8 cellular contexts compared by ENCODE assay signal in the genomic region with DNA sequence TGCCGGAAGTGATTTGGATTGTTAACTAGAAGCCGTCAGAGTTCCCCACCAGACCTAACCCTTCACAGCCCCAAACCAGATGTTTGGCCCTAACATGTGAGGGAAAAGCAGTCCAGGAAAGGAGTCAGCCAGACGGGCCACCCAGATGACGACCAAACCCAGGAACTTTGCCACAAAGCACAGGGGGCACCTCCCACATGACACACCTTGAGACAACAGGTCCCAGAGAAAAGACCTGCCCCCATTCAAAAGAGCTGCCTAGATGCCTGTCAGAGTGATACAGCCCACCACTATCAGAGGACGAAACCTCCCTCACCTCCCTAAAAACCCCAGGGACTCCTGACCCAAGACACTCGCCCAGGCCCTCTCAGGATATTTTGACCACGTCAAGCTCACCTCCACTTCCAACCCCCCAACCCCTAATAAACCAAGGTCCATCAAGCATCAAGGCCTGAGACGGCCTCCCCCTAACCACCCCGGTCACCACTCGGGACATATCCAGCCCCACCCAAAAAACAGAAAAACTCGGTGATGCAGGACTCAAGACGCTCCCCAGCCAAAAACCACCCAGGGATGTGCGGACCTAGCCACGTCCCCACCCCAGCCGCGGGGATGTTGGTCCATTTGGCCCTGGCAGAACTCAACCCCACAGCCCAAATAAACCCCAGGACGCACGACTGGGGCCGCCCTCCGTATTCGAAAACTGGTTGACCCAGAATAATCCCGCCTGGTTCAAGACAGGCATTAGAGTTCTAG.
DNase-seq lines count a peak whose midpoint lies in the region; ATAC-seq lines count a peak whose summit lies in the region.

No MANE protein-coding gene starts in this region.

- peak overlapping the region; percentile 99 to 100 for H3K4me3 Mint-ChIP-seq in stimulated activated naive B cell treated with anti-CD40 and anti-IgM and Interleukin-4, amounts not matched to agents 10 μg/mL and 1 μg/mL and 100 μg/mL, for 72 hours

- H3K36me3 Mint-ChIP-seq in stimulated activated naive B cell treated with anti-CD40 and anti-IgM and Interleukin-4, amounts not matched to agents 10 μg/mL and 1 μg/mL and 100 μg/mL, for 72 hours = peaks cover 10 to 15% of the 10 kb centered on the region in 2 donors

- peaks cover 17% of the 10 kb centered on the region for H3K4me1 ChIP-seq in adipocyte (ENCODE audit: control insufficient read depth, insufficient read depth, low read length)

- no peaks in the 10 kb centered on the region for H3K9me3 ChIP-seq in adipocyte (ENCODE audit: control insufficient read depth, low read length)
- H3K9me3 ChIP-seq in iPS-18c (ENCODE audit: control insufficient read depth, insufficient read depth, low read length) = peaks cover 2% of the 10 kb centered on the region

- peaks cover 8 to 17% of the 10 kb centered on the region in 2 donors for H3K4me1 Mint-ChIP-seq in stimulated activated naive B cell treated with anti-CD40 and anti-IgM and Interleukin-4, amounts not matched to agents 10 μg/mL and 1 μg/mL and 100 μg/mL, for 72 hours

- in situ Hi-C loops in ACHN (cut with HindIII; ENCODE audit: low pct_ligation_motif_present, low pct_unique_long_range_greater_than_20kb, low sequenced_read_pairs) = no loop called here

- H3K27ac Mint-ChIP-seq in stimulated activated naive B cell treated with anti-CD40 and anti-IgM and Interleukin-4, amounts not matched to agents 10 μg/mL and 1 μg/mL and 100 μg/mL, for 72 hours = peak overlapping the region; percentile 98

- DNase-seq in DMS 273 (lab: John Stamatoyannopoulos, UW; ENCODE audit: unreplicated experiment) = peak; percentile 73
- no peak for DNase-seq in DMS 273 treated with DMSO at 0.1 percent for 48 hours (lab: John Stamatoyannopoulos, UW)
- DNase-seq in HK-2 (ENCODE audit: unreplicated experiment) = peak; percentile 14
- peak; percentile 50 for DNase-seq in adipocyte (ENCODE audit: low read depth)
- no peak for DNase-seq in stimulated activated naive B cell treated with anti-CD40 and anti-IgM and Interleukin-4, amounts not matched to agents 10 μg/mL and 1 μg/mL and 100 μg/mL, for 72 hours
- DNase-seq in COLO829 (ENCODE audit: low spot score) = no peak
- no peak for DNase-seq in ACHN

- peak; percentile 10 to 26 for ATAC-seq in stimulated activated naive B cell treated with anti-CD40 and anti-IgM and Interleukin-4, amounts not matched to agents 10 μg/mL and 1 μg/mL and 100 μg/mL, for 72 hours (replicated peaks)

- peak overlapping the region; percentile 96 for H3K9ac ChIP-seq in adipocyte (ENCODE audit: low read length)

- H3K4me3 ChIP-seq in adipocyte (ENCODE audit: low read length) = peak overlapping the region; percentile 96
- H3K4me3 ChIP-seq in iPS-18c (ENCODE audit: insufficient read depth, low read depth, low read length) = peak overlapping the region; percentile 72

- no peaks in the 10 kb centered on the region for H3K36me3 ChIP-seq in adipocyte (ENCODE audit: control insufficient read depth, insufficient read depth, low read length, severe bottlenecking)

- no peaks in the 10 kb centered on the region for H3K9me3 Mint-ChIP-seq in stimulated activated naive B cell treated with anti-CD40 and anti-IgM and Interleukin-4, amounts not matched to agents 10 μg/mL and 1 μg/mL and 100 μg/mL, for 72 hours

- H3K27me3 Mint-ChIP-seq in stimulated activated naive B cell treated with anti-CD40 and anti-IgM and Interleukin-4, amounts not matched to agents 10 μg/mL and 1 μg/mL and 100 μg/mL, for 72 hours = peaks cover 4 to 9% of the 10 kb centered on the region in 2 donors

- no peaks in the 10 kb centered on the region for H3K27me3 ChIP-seq in adipocyte (replicated peaks; ENCODE audit: control insufficient read depth, insufficient read depth, low read length)

Comparison
In these comparisons a context has a peak if more than half of its experiments do, and no peak if none do; other contexts are left out.
1. DNase-seq: peak in DMS 273 (single experiment), HK-2 (single experiment) and adipocyte (single experiment); none in DMS 273 treated with DMSO at 0.1 percent for 48 hours (single experiment), stimulated activated naive B cell treated with anti-CD40 and anti-IgM and Interleukin-4, amounts not matched to agents 10 μg/mL and 1 μg/mL and 100 μg/mL, for 72 hours (single experiment), COLO829 (single experiment) and ACHN (single experiment).